ENCODE assay signal across 10 cellular contexts in the genomic region with DNA sequence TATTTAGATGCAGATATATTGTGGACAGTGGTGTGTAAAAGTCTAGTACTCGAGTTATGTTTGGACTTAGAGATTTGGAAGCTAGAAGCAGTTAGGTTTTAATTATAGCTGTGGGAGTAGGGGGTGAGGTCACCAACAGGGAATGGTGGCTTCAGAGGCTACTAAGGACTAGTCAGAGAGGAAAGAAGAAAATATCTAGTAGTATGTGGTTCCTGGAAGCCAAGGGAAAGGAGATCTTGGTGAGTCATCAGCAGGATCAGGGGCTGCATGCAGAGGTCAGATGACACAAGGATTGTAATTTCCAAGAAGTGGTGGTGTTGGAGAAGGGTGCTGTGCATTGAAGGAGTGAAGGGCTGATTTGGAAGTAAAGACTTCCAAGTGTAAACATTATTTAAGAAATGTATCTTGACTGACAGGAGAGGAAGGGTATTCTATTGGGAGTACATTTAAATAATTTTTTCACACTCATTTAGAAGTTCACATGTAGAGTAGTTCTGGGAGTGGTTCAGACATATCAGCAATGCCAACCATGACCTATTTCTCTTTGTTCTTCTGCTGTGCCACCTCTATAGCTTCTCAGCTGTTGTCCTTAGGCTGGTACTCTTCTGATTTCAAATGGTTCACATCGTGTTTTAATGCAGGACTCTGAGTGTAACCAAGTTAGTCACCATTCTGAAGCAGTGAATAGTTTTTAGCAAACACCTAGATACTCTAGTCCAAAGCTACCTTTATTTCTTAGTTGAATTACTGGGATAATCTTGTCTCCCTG. TPM values are rescaled to one million over a fixed set of nuclear protein-coding genes. Genes with fewer than 3 reads are reported as not detected.
DNase-seq lines count a peak whose midpoint lies in the region; ATAC-seq and TF ChIP-seq lines count a peak whose summit lies in the region.
"Had no signal": no experiment of that assay in that cellular context is flagged by ENCODE, and none has a peak within 500 bp of the region (broad histone marks: within the 10 kb centered on the region; RNA-seq: fewer than 3 reads in every experiment).

No MANE protein-coding gene starts in this region.

- peak; percentile 86 for DNase-seq in A172 (ENCODE audit: low spot score)
- DNase-seq in H4 (ENCODE audit: low spot score), result peak; percentile 75
- no peak for DNase-seq in WTC11 (ENCODE audit: low spot score)
- peak; percentile 85 for DNase-seq in glomerular visceral epithelial cell (ENCODE audit: extremely low spot score)
- no peak for DNase-seq in inferior parietal cortex (ENCODE audit: extremely low spot score)
- no peak for DNase-seq in NCI-H2227 treated with DMSO at 0.1 percent for 48 hours (lab: John Stamatoyannopoulos, UW)
- DNase-seq in DMS153 treated with DMSO at 0.1 percent for 48 hours (lab: John Stamatoyannopoulos, UW; ENCODE audit: unreplicated experiment), result no peak
- DNase-seq: activated naive CD4-positive, alpha-beta T cell treated with Interleukin-2 at 50 U/mL for 16 hours; NCI-H146 had no signal

- CTCF ChIA-PET in WTC11 (lab: Charles Lee), result interaction anchor here (0.5 kb wide), 1 partner anchor 271 kb away, joined by 3 read pairs; no protein-coding TSS in a partner anchor

- H3K36me3 Mint-ChIP-seq in WTC11, result peaks cover 43% of the 10 kb centered on the region

- POLR2A ChIA-PET in WTC11 (lab: Charles Lee), result no interaction called here

- no peaks in the 10 kb centered on the region for H3K27me3 Mint-ChIP-seq in WTC11 (ENCODE audit: low read depth)

- peaks cover 37% of the 10 kb centered on the region for H3K4me1 Mint-ChIP-seq in WTC11

- no peak for TF ChIP-seq CTCF in WTC11 (IDR thresholded peaks at IDR 0.05)

- no peak overlapping the region for H3K4me3 Mint-ChIP-seq in WTC11

- ATAC-seq in WTC11 (no peak), HG02610 (IDR thresholded peaks at IDR 0.05; ENCODE audit: unreplicated experiment) (no peak)

- peak overlapping the region; percentile 55 for H3K27ac Mint-ChIP-seq in WTC11

- no peaks in the 10 kb centered on the region for H3K9me3 Mint-ChIP-seq in WTC11

TF ChIP-seq in WTC11, 78 proteins besides CTCF, POLR2A, EP300 and RAD21:
- TF ChIP-seq CREB1 (CRISPR knock-in tag; IDR thresholded peaks at IDR 0.05), result no peak
- no peak for TF ChIP-seq KAT7 (CRISPR knock-in tag; IDR thresholded peaks at IDR 0.05; ENCODE audit: borderline replicate concordance)
- TF ChIP-seq, protein P1, sequence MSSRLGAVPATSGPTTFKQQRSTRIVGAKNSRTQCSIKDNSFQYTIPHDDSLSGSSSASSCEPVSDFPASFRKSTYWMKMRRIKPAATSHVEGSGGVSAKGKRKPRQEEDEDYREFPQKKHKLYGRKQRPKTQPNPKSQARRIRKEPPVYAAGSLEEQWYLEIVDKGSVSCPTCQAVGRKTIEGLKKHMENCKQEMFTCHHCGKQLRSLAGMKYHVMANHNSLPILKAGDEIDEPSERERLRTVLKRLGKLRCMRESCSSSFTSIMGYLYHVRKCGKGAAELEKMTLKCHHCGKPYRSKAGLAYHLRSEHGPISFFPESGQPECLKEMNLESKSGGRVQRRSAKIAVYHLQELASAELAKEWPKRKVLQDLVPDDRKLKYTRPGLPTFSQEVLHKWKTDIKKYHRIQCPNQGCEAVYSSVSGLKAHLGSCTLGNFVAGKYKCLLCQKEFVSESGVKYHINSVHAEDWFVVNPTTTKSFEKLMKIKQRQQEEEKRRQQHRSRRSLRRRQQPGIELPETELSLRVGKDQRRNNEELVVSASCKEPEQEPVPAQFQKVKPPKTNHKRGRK (CRISPR knock-in tag; IDR thresholded peaks at IDR 0.05; ENCODE audit: borderline replicate concordance), result no peak
- TF ChIP-seq NR3C1 (CRISPR knock-in tag; conservative IDR thresholded peaks at IDR 0.05; ENCODE audit: low read depth), result no peak
- no peak for TF ChIP-seq SP1 (CRISPR knock-in tag; conservative IDR thresholded peaks at IDR 0.05)
- no peak for TF ChIP-seq FOXP1 (CRISPR knock-in tag; IDR thresholded peaks at IDR 0.05; ENCODE audit: borderline replicate concordance)
- TF ChIP-seq, protein P2, sequence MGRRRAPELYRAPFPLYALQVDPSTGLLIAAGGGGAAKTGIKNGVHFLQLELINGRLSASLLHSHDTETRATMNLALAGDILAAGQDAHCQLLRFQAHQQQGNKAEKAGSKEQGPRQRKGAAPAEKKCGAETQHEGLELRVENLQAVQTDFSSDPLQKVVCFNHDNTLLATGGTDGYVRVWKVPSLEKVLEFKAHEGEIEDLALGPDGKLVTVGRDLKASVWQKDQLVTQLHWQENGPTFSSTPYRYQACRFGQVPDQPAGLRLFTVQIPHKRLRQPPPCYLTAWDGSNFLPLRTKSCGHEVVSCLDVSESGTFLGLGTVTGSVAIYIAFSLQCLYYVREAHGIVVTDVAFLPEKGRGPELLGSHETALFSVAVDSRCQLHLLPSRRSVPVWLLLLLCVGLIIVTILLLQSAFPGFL (CRISPR knock-in tag; IDR thresholded peaks at IDR 0.05; ENCODE audit: borderline replicate concordance), result no peak
- no peak for TF ChIP-seq USF2 (CRISPR knock-in tag; IDR thresholded peaks at IDR 0.05)
- no peak for TF ChIP-seq GTF2I (CRISPR knock-in tag; conservative IDR thresholded peaks at IDR 0.05)
- TF ChIP-seq NR1H2 (CRISPR knock-in tag; IDR thresholded peaks at IDR 0.05), result no peak
- no peak for TF ChIP-seq ATF1 (CRISPR knock-in tag; IDR thresholded peaks at IDR 0.05)
- TF ChIP-seq, protein P3, sequence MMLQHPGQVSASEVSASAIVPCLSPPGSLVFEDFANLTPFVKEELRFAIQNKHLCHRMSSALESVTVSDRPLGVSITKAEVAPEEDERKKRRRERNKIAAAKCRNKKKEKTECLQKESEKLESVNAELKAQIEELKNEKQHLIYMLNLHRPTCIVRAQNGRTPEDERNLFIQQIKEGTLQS (CRISPR knock-in tag; conservative IDR thresholded peaks at IDR 0.05), result no peak
- no peak for TF ChIP-seq ZNF219 (CRISPR knock-in tag; IDR thresholded peaks at IDR 0.05; ENCODE audit: borderline replicate concordance)

RNA-seq across cellular contexts. Expression of gene ACSL3, which starts 59.2 kb away (rescaled TPM):
- total RNA-seq in A172 (2014; rRNA removed; shearing (Covaris generic)), result 133 and 163 TPM in 2 replicates
- total RNA-seq in H4 (2014; rRNA removed; shearing (Covaris generic)), result 115 and 128 TPM in 2 replicates
- total RNA-seq in WTC11 (2021), result 78.4 to 100 TPM (median 82.2 TPM) in 3 replicates

Comparison
In these comparisons a context has a peak if more than half of its experiments do, and no peak if none do; other contexts are left out.
1. DNase-seq: peak in A172 (single experiment), H4 (single experiment) and glomerular visceral epithelial cell (single experiment); none in WTC11 (single experiment), inferior parietal cortex (single experiment), NCI-H2227 treated with DMSO at 0.1 percent for 48 hours (single experiment) and DMS153 treated with DMSO at 0.1 percent for 48 hours (single experiment).